11 cellular contexts compared by ENCODE assay signal in genomic region chr5:138938526-138938925, GRCh38.
"Had no signal": no experiment of that assay in that cellular context is flagged by ENCODE, and none has a peak within 500 bp of the region (broad histone marks: within the 10 kb centered on the region; RNA-seq: fewer than 3 reads in every experiment).

No MANE protein-coding gene starts in this region.

- H3K9me3 Mint-ChIP-seq: activated naive CD8-positive, alpha-beta T cell treated with anti-CD3 and anti-CD28 coated beads, Interleukin-2, amount 10 ng/mL, durations not matched to agents 7 days and 5 days; activated T-cell treated with anti-CD3 and anti-CD28 coated beads, Interleukin-2, amount 50 U/mL, for 24 hours had no signal

- H3K27me3 Mint-ChIP-seq: activated naive CD8-positive, alpha-beta T cell treated with anti-CD3 and anti-CD28 coated beads, Interleukin-2, amount 10 ng/mL, durations not matched to agents 7 days and 5 days; activated T-cell treated with anti-CD3 and anti-CD28 coated beads, Interleukin-2, amount 50 U/mL, for 24 hours; T-helper 17 cell had no signal

- DNase-seq: activated CD4-positive, alpha-beta T cell treated with anti-CD3 and anti-CD28 coated beads, Interleukin-2, amount 50 U/mL, for 1 hour; activated CD4-positive, CD25-positive, alpha-beta regulatory T cell; activated gamma-delta T cell treated with Interleukin-2 at 50 U/mL for 16 hours; activated naive CD8-positive, alpha-beta T cell treated with anti-CD3 and anti-CD28 coated beads, Interleukin-2, amount 10 ng/mL, durations not matched to agents 7 days and 5 days; activated T-cell treated with anti-CD3 and anti-CD28 coated beads, Interleukin-2, amount 50 U/mL, for 24 hours; anterior cingulate cortex; heart right ventricle; left ventricle myocardium superior; psoas muscle; stimulated activated naive CD8-positive, alpha-beta T cell treated with anti-CD3 and anti-CD28 coated beads, Interleukin-15, Interleukin-2, amounts not matched to agents 100 U/mL and 50 U/mL, for 24 hours; T-helper 17 cell had no signal

- H3K27ac Mint-ChIP-seq: activated naive CD8-positive, alpha-beta T cell treated with anti-CD3 and anti-CD28 coated beads, Interleukin-2, amount 10 ng/mL, durations not matched to agents 7 days and 5 days; activated T-cell treated with anti-CD3 and anti-CD28 coated beads, Interleukin-2, amount 50 U/mL, for 24 hours; T-helper 17 cell had no signal

- H3K4me3 Mint-ChIP-seq: activated naive CD8-positive, alpha-beta T cell treated with anti-CD3 and anti-CD28 coated beads, Interleukin-2, amount 10 ng/mL, durations not matched to agents 7 days and 5 days; activated T-cell treated with anti-CD3 and anti-CD28 coated beads, Interleukin-2, amount 50 U/mL, for 24 hours; T-helper 17 cell had no signal
